25 cellular contexts compared by ENCODE assay signal in genomic region chr3:44400771-44401170, GRCh38.
"Had no signal": no experiment of that assay in that cellular context is flagged by ENCODE, and none has a peak within 500 bp of the region (broad histone marks: within the 10 kb centered on the region; RNA-seq: fewer than 3 reads in every experiment).

No MANE protein-coding gene starts in this region.

- H3K79me2 ChIP-seq: parathyroid adenoma had no signal

- H3K27me3 ChIP-seq: esophagus squamous epithelium, right atrium auricular region, sigmoid colon, stomach, thyroid gland had no signal

- H3K9ac ChIP-seq: parathyroid adenoma had no signal

- H3K4me3 ChIP-seq: esophagus squamous epithelium, lower lobe of right lung, prostate gland, right atrium auricular region, sigmoid colon, stomach, thyroid gland had no signal

- H3K36me3 ChIP-seq: prostate gland, right atrium auricular region had no signal

- H3K27ac ChIP-seq: esophagus squamous epithelium, lower lobe of right lung, parathyroid adenoma, prostate gland, right atrium auricular region, sigmoid colon, stomach, thyroid gland had no signal

- H2AFZ ChIP-seq: parathyroid adenoma had no signal

- DNase-seq: cortex of kidney; effector memory CD8-positive, alpha-beta T cell; esophagus squamous epithelium; foreskin melanocyte; glutamatergic neuron; hypothalamus; immature natural killer cell; islet precursor cell; kidney glomerular epithelial cell; left colon; left ventricle myocardium superior; lower lobe of right lung; naive thymus-derived CD8-positive, alpha-beta T cell; sigmoid colon; stimulated activated CD4-positive, alpha-beta T cell treated with anti-CD3 and anti-CD28 coated beads, Interleukin-2, amount 100 ng/mL, for 24 hours; stimulated activated CD4-positive, alpha-beta T cell treated with anti-CD3 and anti-CD28 coated beads, Interleukin-4, amount 100 ng/mL, for 24 hours; stimulated activated naive CD4-positive, alpha-beta T cell treated with Interleukin-2 at 50 U/mL for 16 hours; stomach; thyroid gland had no signal

- H3K4me3 Mint-ChIP-seq: effector memory CD8-positive, alpha-beta T cell; immature natural killer cell; naive thymus-derived CD8-positive, alpha-beta T cell; neural crest cell; stimulated activated effector memory CD8-positive, alpha-beta T cell treated with anti-CD3 and anti-CD28 coated beads, Interleukin-12 subunit alpha, Interleukin-12 subunit beta, amount 100 ng/mL, for 72 hours; type B pancreatic cell had no signal

- H3K9me3 Mint-ChIP-seq: effector memory CD8-positive, alpha-beta T cell; immature natural killer cell; naive thymus-derived CD8-positive, alpha-beta T cell; neural crest cell; stimulated activated effector memory CD8-positive, alpha-beta T cell treated with anti-CD3 and anti-CD28 coated beads, Interleukin-12 subunit alpha, Interleukin-12 subunit beta, amount 100 ng/mL, for 72 hours; type B pancreatic cell had no signal

- H3K27ac Mint-ChIP-seq: effector memory CD8-positive, alpha-beta T cell; immature natural killer cell; naive thymus-derived CD8-positive, alpha-beta T cell; stimulated activated effector memory CD8-positive, alpha-beta T cell treated with anti-CD3 and anti-CD28 coated beads, Interleukin-12 subunit alpha, Interleukin-12 subunit beta, amount 100 ng/mL, for 72 hours; type B pancreatic cell had no signal

- H3K9me3 ChIP-seq: esophagus squamous epithelium, lower lobe of right lung, prostate gland, right atrium auricular region, sigmoid colon, stomach, thyroid gland had no signal

- H3K4me1 ChIP-seq: esophagus squamous epithelium, lower lobe of right lung, parathyroid adenoma, prostate gland, sigmoid colon, stomach, thyroid gland had no signal

- H3K27me3 Mint-ChIP-seq: effector memory CD8-positive, alpha-beta T cell; naive thymus-derived CD8-positive, alpha-beta T cell; type B pancreatic cell had no signal

- H3K4me1 Mint-ChIP-seq: immature natural killer cell; stimulated activated effector memory CD8-positive, alpha-beta T cell treated with anti-CD3 and anti-CD28 coated beads, Interleukin-12 subunit alpha, Interleukin-12 subunit beta, amount 100 ng/mL, for 72 hours had no signal

- ATAC-seq: effector memory CD8-positive, alpha-beta T cell; left colon; left ventricle myocardium superior; lower lobe of right lung; naive thymus-derived CD8-positive, alpha-beta T cell; stimulated activated effector memory CD8-positive, alpha-beta T cell treated with anti-CD3 and anti-CD28 coated beads, Interleukin-12 subunit alpha, Interleukin-12 subunit beta, amount 100 ng/mL, for 72 hours had no signal
